ENCODE assay signal across 9 cellular contexts in the genomic region with DNA sequence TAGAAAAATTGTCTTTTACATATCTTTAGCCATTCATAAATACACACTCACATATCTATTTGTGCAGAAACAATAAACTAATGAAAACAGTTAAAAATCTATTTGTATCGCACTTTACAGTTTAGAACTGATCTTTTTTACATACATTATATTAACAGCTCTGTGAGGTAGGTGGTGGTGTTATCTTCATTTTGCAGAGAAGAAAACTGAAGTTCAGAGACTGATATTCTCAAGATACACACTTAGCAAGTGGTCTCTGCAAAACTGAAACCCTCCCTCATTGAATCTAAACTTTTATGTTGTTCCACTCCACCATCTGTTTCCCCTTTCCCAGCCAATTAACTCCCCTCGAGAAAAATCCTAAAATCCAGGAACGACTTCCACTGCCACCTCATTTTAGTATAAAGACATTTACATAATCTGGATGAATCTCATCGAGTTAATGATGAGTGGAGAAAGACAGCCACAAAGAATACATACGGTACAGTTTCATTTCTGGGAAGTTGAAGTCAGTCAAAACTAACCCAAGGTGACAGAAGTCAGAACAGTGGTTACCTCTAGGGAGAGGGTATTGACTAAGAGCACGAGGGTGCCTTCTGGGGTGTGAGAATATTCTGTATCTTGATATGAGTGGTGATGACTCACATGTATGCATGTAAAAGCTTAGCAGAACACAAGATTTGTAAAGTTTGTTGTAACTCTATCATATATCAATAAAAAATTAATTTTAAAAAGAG.
DNase-seq lines count a peak whose midpoint lies in the region; ATAC-seq and TF ChIP-seq lines count a peak whose summit lies in the region.
"Had no signal": no experiment of that assay in that cellular context is flagged by ENCODE, and none has a peak within 500 bp of the region (broad histone marks: within the 10 kb centered on the region; RNA-seq: fewer than 3 reads in every experiment).

No MANE protein-coding gene starts in this region.

- no peak overlapping the region for H3K4me3 ChIP-seq in mucosa of descending colon

- DNase-seq in NOMO-1 treated with DMSO at 0.1 percent for 48 hours (lab: John Stamatoyannopoulos, UW; ENCODE audit: unreplicated experiment) (peak; percentile 19), NOMO-1 treated with dmso at 0.1 percent for 144 hours (lab: John Stamatoyannopoulos, UW; ENCODE audit: unreplicated experiment) (no peak), iris pigment epithelial cell (ENCODE audit: low read depth) (peak; percentile 31), mesothelial cell of epicardium (ENCODE audit: low spot score in 2 of 2, unreplicated experiment in 2 of 2) (no peak), mucosa of descending colon (no peak), activated gamma-delta T cell treated with Interleukin-2 at 50 U/mL for 16 hours (no peak)
- DNase-seq: T-helper 9 cell had no signal

- no peaks in the 10 kb centered on the region for H3K36me3 Mint-ChIP-seq in mesothelial cell of epicardium

- intact Hi-C loops in mucosa of descending colon (cut with DNase I, micrococcal nuclease): no loop called here

- H3K4me1 ChIP-seq in mucosa of descending colon (ENCODE audit: low read depth): no peaks in the 10 kb centered on the region

- no peaks in the 10 kb centered on the region for H3K9me3 ChIP-seq in mucosa of descending colon

- H3K27ac Mint-ChIP-seq in mesothelial cell of epicardium: no peak overlapping the region

- peak; percentile 98 for ATAC-seq in GM21619 (IDR thresholded peaks at IDR 0.05; ENCODE audit: unreplicated experiment)
- ATAC-seq in HG03558 (IDR thresholded peaks at IDR 0.05; ENCODE audit: extremely low read depth, unreplicated experiment): peak; percentile 99
- ATAC-seq in mucosa of descending colon: no peak

- TF ChIP-seq CTCF in mesothelial cell of epicardium (IDR thresholded peaks at IDR 0.05; ENCODE audit: unreplicated experiment) (no peak), mucosa of descending colon (IDR thresholded peaks at IDR 0.05) (no peak)

- H3K4me1 Mint-ChIP-seq in mesothelial cell of epicardium: peaks cover 63% of the 10 kb centered on the region

- H3K27me3 Mint-ChIP-seq in mesothelial cell of epicardium (ENCODE audit: low read depth): no peaks in the 10 kb centered on the region

- H3K36me3 ChIP-seq in mucosa of descending colon (ENCODE audit: low read depth): no peaks in the 10 kb centered on the region

- peaks cover 10% of the 10 kb centered on the region for H3K9me3 Mint-ChIP-seq in mesothelial cell of epicardium

- H3K4me3 Mint-ChIP-seq in mesothelial cell of epicardium: no peak overlapping the region

Comparison
In these comparisons a context has a peak if more than half of its experiments do, and no peak if none do; other contexts are left out.
1. DNase-seq: peak in NOMO-1 treated with DMSO at 0.1 percent for 48 hours (single experiment) and iris pigment epithelial cell (single experiment); none in NOMO-1 treated with dmso at 0.1 percent for 144 hours (single experiment), mesothelial cell of epicardium (0 of 2), mucosa of descending colon (0 of 3) and activated gamma-delta T cell treated with Interleukin-2 at 50 U/mL for 16 hours (single experiment).